ENCODE assay signal across 8 cellular contexts in genomic region chr1:203306970-203307541, GRCh38. TPM values are rescaled to one million over a fixed set of nuclear protein-coding genes. Genes with fewer than 3 reads are reported as not detected.
DNase-seq lines count a peak whose midpoint lies in the region; ATAC-seq and TF ChIP-seq lines count a peak whose summit lies in the region.

No MANE protein-coding gene starts in this region.

- ATAC-seq in IMR-90 (ENCODE audit: low read depth), result no peak
- ATAC-seq in left ventricle myocardium superior, result no peak
- ATAC-seq in HG02763 (IDR thresholded peaks at IDR 0.05; ENCODE audit: unreplicated experiment), result no peak
- ATAC-seq in GM21717 (IDR thresholded peaks at IDR 0.05; ENCODE audit: unreplicated experiment), result no peak

- H3K9me3 ChIP-seq in IMR-90 (ENCODE audit: control insufficient read depth, insufficient read depth, low read length), result no peaks in the 10 kb centered on the region

- peak overlapping the region; percentile 95 for H3K14ac ChIP-seq in IMR-90 (replicated peaks; ENCODE audit: low read depth, low read length)

- no peak overlapping the region for H3K18ac ChIP-seq in IMR-90 (ENCODE audit: low read depth, low read length)

- H3K4me1 ChIP-seq in IMR-90 (ENCODE audit: control insufficient read depth, insufficient read depth, low read length), result peaks cover 7% of the 10 kb centered on the region

- POLR2A ChIA-PET in IMR-90 (lab: Charles Lee; ENCODE audit: unreplicated experiment), result interaction anchor here (0.6 to 1.3 kb wide), 3 partner anchors 10 to 28 kb away, joined by 3 to 6 read pairs (median 4); no protein-coding TSS in a partner anchor

- TF ChIP-seq POLR2A in IMR-90 (IDR thresholded peaks at IDR 0.05; ENCODE audit: low read depth, low read length), result no peak

- H3K56ac ChIP-seq in IMR-90 (ENCODE audit: extremely low read depth, insufficient read depth, low read length), result no peak overlapping the region

- H2BK120ac ChIP-seq in IMR-90 (ENCODE audit: low read depth, low read length), result peak overlapping the region; percentile 26; the same call in 1 of the 2 replicates

- no TSS peak for BruUV-seq in IMR-90 (replicated peaks; lab: Mats Ljungman, UMichigan)

- H3K27ac ChIP-seq in IMR-90 (ENCODE audit: insufficient read depth, low read length) (peak overlapping the region; percentile 81; the same call in 1 of the 2 replicates), skin epidermis (peak overlapping the region in 20 of 21 experiments; percentile 24 to 100 (median 98))

- H3K9ac ChIP-seq in IMR-90 (ENCODE audit: low read depth, low read length), result peak overlapping the region; percentile 62

- no peak for TF ChIP-seq RAD21 in IMR-90 (IDR thresholded peaks at IDR 0.05; ENCODE audit: low read length)

- WGBS in IMR-90 (ENCODE audit: extremely low coverage in 2 of 2, insufficient read length in 1 of 2), 2 experiments, result 60% methylated on average over 4 of the region's 21 CpGs; no CpG with 5 or more reads in 1 of the 2 experiments

- H2AK5ac ChIP-seq in IMR-90 (ENCODE audit: low read depth, low read length), result peak overlapping the region; percentile 72; the same call in 1 of the 2 replicates

- H2BK5ac ChIP-seq in IMR-90 (ENCODE audit: low read depth, low read length, poor library complexity, severe bottlenecking), result peak overlapping the region; percentile 41

- peak overlapping the region; percentile 85 for H3K4me2 ChIP-seq in IMR-90 (ENCODE audit: low read depth, low read length)

- peak overlapping the region; percentile 79 for H2AK9ac ChIP-seq in IMR-90 (replicated peaks; ENCODE audit: low read depth, low read length, poor library complexity)

- intact Hi-C loops in IMR-90 (cut with micrococcal nuclease), result no loop called here
- intact Hi-C loops in left ventricle myocardium superior (cut with micrococcal nuclease), result no loop called here

- CTCF ChIA-PET in IMR-90 (lab: Yijun Ruan, JAX), result interaction anchor here (1.1 to 2.6 kb wide), 7 partner anchors 10 to 134 kb away, joined by 3 to 9 read pairs (median 5); no protein-coding TSS in a partner anchor

- peak overlapping the region; percentile 86 for H2AFZ ChIP-seq in IMR-90 (replicated peaks; ENCODE audit: low read length, poor library complexity)

- peak overlapping the region; percentile 27; the same call in 1 of the 2 replicates for H4K91ac ChIP-seq in IMR-90 (ENCODE audit: insufficient read depth, low read depth, low read length)

- peak overlapping the region; percentile 88; the same call in 1 of the 2 replicates for H3K23ac ChIP-seq in IMR-90 (ENCODE audit: low read depth, low read length)

- H2BK20ac ChIP-seq in IMR-90 (ENCODE audit: low read depth, low read length), result no peak overlapping the region

- peak overlapping the region; percentile 77 for H3K4ac ChIP-seq in IMR-90 (ENCODE audit: low read depth, low read length)

- H3K36me3 ChIP-seq in IMR-90 (ENCODE audit: control insufficient read depth, insufficient read depth, low read length), result peaks cover 14% of the 10 kb centered on the region; the same call in 1 of the 2 replicates

- H2BK15ac ChIP-seq in IMR-90 (ENCODE audit: low read depth, low read length), result 0 out of 3 replicates have a peak overlapping the region, but pooled peaks have one; percentile 89

- peak overlapping the region in 1 of 2 experiments; percentile 23; a peak in 2 of 4 replicates for H4K8ac ChIP-seq in IMR-90 (ENCODE audit: low read depth in 2 of 2, low read length in 2 of 2)

- DNase-seq in IMR-90 (no peak), left ventricle myocardium superior (peak; percentile 63), DMS 273 (lab: John Stamatoyannopoulos, UW; ENCODE audit: unreplicated experiment) (no peak), hepatic stellate cell (ENCODE audit: low spot score) (no peak)
- peak; percentile 61 for DNase-seq in activated naive CD4-positive, alpha-beta T cell treated with Interleukin-2 at 50 U/mL for 16 hours

- dilution Hi-C loops in IMR-90 (cut with HindIII; ENCODE audit: low sequenced_read_pairs, unreplicated experiment), result no loop called here

- H4K20me1 ChIP-seq in IMR-90 (ENCODE audit: insufficient read depth, low read length), result peaks cover 32% of the 10 kb centered on the region; the same call in 1 of the 2 replicates

- no peak for TF ChIP-seq CTCF in IMR-90 (conservative IDR thresholded peaks at IDR 0.05; ENCODE audit: low read depth, low read length)

- peak overlapping the region; percentile 62 for H3K4me3 ChIP-seq in IMR-90 (ENCODE audit: insufficient read depth, low read depth, low read length)
- peak overlapping the region; percentile 61 to 99 (median 76) for H3K4me3 ChIP-seq in skin epidermis

- H3K27me3 ChIP-seq in IMR-90 (ENCODE audit: control insufficient read depth, insufficient read depth, low read length), result peaks cover 6% of the 10 kb centered on the region

- H3K9me1 ChIP-seq in IMR-90 (ENCODE audit: insufficient read depth, low read length), result no peaks in the 10 kb centered on the region

- no peak overlapping the region for H4K5ac ChIP-seq in IMR-90 (ENCODE audit: low read depth, low read length)

- in situ Hi-C loops in IMR-90 (cut with MboI; ENCODE audit: low sequenced_read_pairs), result no loop called here

- peaks cover 18 to 34% of the 10 kb centered on the region in 2 experiments; a peak in 2 of 4 replicates for H3K79me1 ChIP-seq in IMR-90 (ENCODE audit: low read depth in 1 of 2, low read length in 2 of 2)

TF ChIP-seq in IMR-90, 13 proteins besides CTCF, POLR2A, EP300 and RAD21:
- TF ChIP-seq CEBPB (IDR thresholded peaks at IDR 0.05; ENCODE audit: low read depth, low read length) (no peak), CHD1 (IDR thresholded peaks at IDR 0.05; ENCODE audit: low read depth, low read length) (no peak), MAFK (IDR thresholded peaks at IDR 0.05; ENCODE audit: low read depth, low read length) (no peak), SMC3 (IDR thresholded peaks at IDR 0.05; ENCODE audit: low read depth, low read length) (no peak), BHLHE40 (IDR thresholded peaks at IDR 0.05; ENCODE audit: low read depth, low read length) (no peak), RCOR1 (IDR thresholded peaks at IDR 0.05; ENCODE audit: insufficient replicate concordance, low read length) (no peak)

RNA-seq across cellular contexts. Expression of gene BTG2, which starts 1.7 kb away (rescaled TPM):
- 8.4 and 10.3 TPM in 2 replicates for total RNA-seq in IMR-90 (2012; rRNA removed)
- 10.7 and 18.8 TPM in 2 replicates for polyA plus RNA-seq in IMR-90 (2012; rRNA removed)
- polyA plus RNA-seq in IMR-90 (2012; cell fraction: cytosol; rRNA removed), result 4.9 and 23.6 TPM in 2 replicates
- polyA plus RNA-seq in IMR-90 (2012; cell fraction: nucleus; rRNA removed; ENCODE audit: low replicate concordance), result 18.8 and 39.4 TPM in 2 replicates
- total RNA-seq in left ventricle myocardium superior, result 41.3 TPM

RNA-seq across cellular contexts. Expression of gene FMOD, which starts 43.9 kb away (rescaled TPM):
- total RNA-seq in IMR-90 (2012; rRNA removed) (0.18 and 0.28 TPM in 2 replicates), left ventricle myocardium superior (9.6 TPM)
- 2.4 and 2.7 TPM in 2 replicates for polyA plus RNA-seq in IMR-90 (2012; rRNA removed)
- polyA plus RNA-seq in IMR-90 (2012; cell fraction: cytosol; rRNA removed), result 0.64 and 2.9 TPM in 2 replicates
- polyA plus RNA-seq in IMR-90 (2012; cell fraction: nucleus; rRNA removed; ENCODE audit: low replicate concordance), result 1.0 and 1.8 TPM in 2 replicates

Comparison
In these comparisons a context has a peak if more than half of its experiments do, and no peak if none do; other contexts are left out.
1. DNase-seq: peak in activated naive CD4-positive, alpha-beta T cell treated with Interleukin-2 at 50 U/mL for 16 hours (single experiment) and left ventricle myocardium superior (single experiment); none in IMR-90 (single experiment), DMS 273 (single experiment) and hepatic stellate cell (single experiment).